ENCODE assay signal across 19 cellular contexts in genomic region chr3:141395005-141395589, GRCh38. TPM values are rescaled to one million over a fixed set of nuclear protein-coding genes. Genes with fewer than 3 reads are reported as not detected.
DNase-seq lines count a peak whose midpoint lies in the region; ATAC-seq, FAIRE-seq and TF ChIP-seq lines count a peak whose summit lies in the region.
"Had no signal": no experiment of that assay in that cellular context is flagged by ENCODE, and none has a peak within 500 bp of the region (broad histone marks: within the 10 kb centered on the region; RNA-seq: fewer than 3 reads in every experiment).

No MANE protein-coding gene starts in this region.

- H3K9ac ChIP-seq in KMS-11 = no peak overlapping the region
- H3K9ac ChIP-seq in HepG2 (ENCODE audit: insufficient read depth, low read depth, low read length) = no peak overlapping the region

- TF ChIP-seq CTCF in A549 (IDR thresholded peaks at IDR 0.05) (no peak), KMS-11 (conservative IDR thresholded peaks at IDR 0.05; ENCODE audit: low read depth, low read length) (no peak), HepG2 (CRISPR knock-in tag; IDR thresholded peaks at IDR 0.05) (no peak)

- H3K36me3 Mint-ChIP-seq in activated T-helper 17 cell treated with anti-CD3 and anti-CD28 coated beads, Interleukin-2, amount 50 U/mL, for 72 hours (ENCODE audit: low read depth) = peaks cover 16% of the 10 kb centered on the region
- H3K36me3 Mint-ChIP-seq in activated T-cell treated with anti-CD3 and anti-CD28 coated beads, Interleukin-2, amount 50 U/mL, for 72 hours (ENCODE audit: insufficient read depth in 2 of 2) = peaks cover 8 to 10% of the 10 kb centered on the region in 2 donors
- peaks cover 1 to 17% (median 3%) of the 10 kb centered on the region in 3 donors for H3K36me3 Mint-ChIP-seq in CD8-positive, alpha-beta memory T cell

- no peaks in the 10 kb centered on the region for H3K27me3 Mint-ChIP-seq in activated T-helper 17 cell treated with anti-CD3 and anti-CD28 coated beads, Interleukin-2, amount 50 U/mL, for 72 hours
- H3K27me3 Mint-ChIP-seq in activated T-cell treated with anti-CD3 and anti-CD28 coated beads, Interleukin-2, amount 50 U/mL, for 72 hours (ENCODE audit: low read depth) = no peaks in the 10 kb centered on the region
- H3K27me3 Mint-ChIP-seq in CD8-positive, alpha-beta memory T cell = peaks cover 0 to 4% of the 10 kb centered on the region in 2 donors
- H3K27me3 Mint-ChIP-seq: CD4-positive, CD25-positive, alpha-beta regulatory T cell had no signal

- H3K4me3 ChIP-seq in A549 = no peak overlapping the region
- H3K4me3 ChIP-seq in KMS-11 (IDR thresholded peaks at IDR 0.05; ENCODE audit: insufficient read depth, low read depth, low read length) = no peak overlapping the region
- no peak overlapping the region for H3K4me3 ChIP-seq in HepG2 (replicated peaks in 1 of 3; ENCODE audit: insufficient read depth in 1 of 3, low read depth in 2 of 3, low read length in 3 of 3)
- H3K4me3 ChIP-seq in CD8-positive, alpha-beta memory T cell (ENCODE audit: low read length) = no peak overlapping the region

- intact Hi-C loops in left colon (cut with DNase I, micrococcal nuclease) = no loop called here
- intact Hi-C loops in HepG2 (cut with micrococcal nuclease; ENCODE audit: unreplicated experiment) = no loop called here

- TF ChIP-seq POLR2A in A549 (IDR thresholded peaks at IDR 0.05; ENCODE audit: low read length) = no peak
- TF ChIP-seq POLR2A in HepG2 (IDR thresholded peaks at IDR 0.05; ENCODE audit: insufficient read depth in 1 of 2, low read depth in 2 of 2, low read length in 2 of 2) = no peak

- DNase-seq in A549 (ENCODE audit: low read depth in 1 of 2, low spot score in 1 of 2) (no peak), left colon (no peak), HepG2 (ENCODE audit: low spot score) (no peak)
- no peak for DNase-seq in activated T-cell treated with anti-CD3 and anti-CD28 coated beads, Interleukin-2, amount 50 U/mL, for 72 hours
- no peak for DNase-seq in CD8-positive, alpha-beta memory T cell
- DNase-seq: BE2C; C1 segment of cervical spinal cord; Caco-2; CD4-positive, CD25-positive, alpha-beta regulatory T cell; DMS153; DMS79; GDM1; H9 had no signal

- in situ Hi-C loops in HepG2 (cut with HindIII; ENCODE audit: extremely low pct_ligation_motif_present, low pct_unique_long_range_greater_than_20kb) = no loop called here

- H3K36me3 ChIP-seq in KMS-11 (ENCODE audit: insufficient read depth) (peaks cover 65% of the 10 kb centered on the region), HepG2 (replicated peaks in 1 of 2; ENCODE audit: control insufficient read depth in 1 of 2, insufficient read depth in 2 of 2, low read length in 2 of 2) (peaks cover 3 to 17% of the 10 kb centered on the region in 2 experiments)
- no peaks in the 10 kb centered on the region for H3K36me3 ChIP-seq in CD8-positive, alpha-beta memory T cell (ENCODE audit: insufficient read depth, low read length)
- H3K36me3 ChIP-seq: BE2C had no signal

- no peaks in the 10 kb centered on the region for H3K27me3 ChIP-seq in KMS-11 (ENCODE audit: insufficient read depth, low read depth)
- H3K27me3 ChIP-seq in HepG2 (ENCODE audit: control insufficient read depth in 1 of 2, insufficient read depth in 2 of 2, low read length in 2 of 2) = no peaks in the 10 kb centered on the region
- H3K27me3 ChIP-seq in CD8-positive, alpha-beta memory T cell (ENCODE audit: insufficient read depth, low read length, poor library complexity, severe bottlenecking) = no peaks in the 10 kb centered on the region
- H3K27me3 ChIP-seq: BE2C had no signal

- peak overlapping the region; percentile 48 for H3K4me3 Mint-ChIP-seq in activated T-helper 17 cell treated with anti-CD3 and anti-CD28 coated beads, Interleukin-2, amount 50 U/mL, for 72 hours
- H3K4me3 Mint-ChIP-seq in activated T-cell treated with anti-CD3 and anti-CD28 coated beads, Interleukin-2, amount 50 U/mL, for 72 hours = no peak overlapping the region
- no peak overlapping the region for H3K4me3 Mint-ChIP-seq in CD8-positive, alpha-beta memory T cell
- H3K4me3 Mint-ChIP-seq: CD4-positive, CD25-positive, alpha-beta regulatory T cell; H9 had no signal

- CTCF ChIA-PET in A549 (lab: Yijun Ruan, JAX) (no interaction called here), HepG2 (lab: Yijun Ruan, JAX; ENCODE audit: low intra/inter-chr PET ratio, low total read pairs) (no interaction called here)
- CTCF ChIA-PET in CD8-positive, alpha-beta memory T cell (lab: Charles Lee) = no interaction called here

- H3K4me1 Mint-ChIP-seq in activated T-helper 17 cell treated with anti-CD3 and anti-CD28 coated beads, Interleukin-2, amount 50 U/mL, for 72 hours = peaks cover 21% of the 10 kb centered on the region
- peaks cover 32% of the 10 kb centered on the region for H3K4me1 Mint-ChIP-seq in activated T-cell treated with anti-CD3 and anti-CD28 coated beads, Interleukin-2, amount 50 U/mL, for 72 hours (ENCODE audit: low read depth)
- H3K4me1 Mint-ChIP-seq in CD8-positive, alpha-beta memory T cell = peaks cover 14 to 19% (median 17%) of the 10 kb centered on the region in 3 donors

- ATAC-seq in A549 = no peak
- no peak for ATAC-seq in activated T-helper 17 cell treated with anti-CD3 and anti-CD28 coated beads, Interleukin-2, amount 50 U/mL, for 72 hours (replicated peaks)
- peak; percentile 68 for ATAC-seq in left colon
- no peak for ATAC-seq in activated CD4-positive, CD25-positive, alpha-beta regulatory T cell treated with anti-CD3 and anti-CD28 coated beads, Interleukin-2, amount 50 U/mL, for 24 hours
- ATAC-seq in HepG2 = no peak
- ATAC-seq in activated T-cell treated with anti-CD3 and anti-CD28 coated beads, Interleukin-2, amount 50 U/mL, for 72 hours (replicated peaks in 1 of 2) = no peak

- TF ChIP-seq RAD21 in A549 (conservative IDR thresholded peaks at IDR 0.05 in 1 of 2, IDR thresholded peaks at IDR 0.05 in 1 of 2) (no peak), HepG2 (CRISPR knock-in tag; IDR thresholded peaks at IDR 0.05) (no peak)

- H3K27ac ChIP-seq in A549 (peak overlapping the region in 1 of 2 experiments; percentile 52; a peak in 2 of 6 replicates), KMS-11 (peak overlapping the region; percentile 23; the same call in 1 of the 2 replicates), HepG2 (ENCODE audit: extremely low read length, insufficient read depth, low read length) (no peak overlapping the region)
- no peak overlapping the region for H3K27ac ChIP-seq in CD8-positive, alpha-beta memory T cell (ENCODE audit: low read depth, low read length)
- H3K27ac ChIP-seq: 22Rv1 had no signal

- peaks cover 9% of the 10 kb centered on the region for H3K9me3 Mint-ChIP-seq in activated T-helper 17 cell treated with anti-CD3 and anti-CD28 coated beads, Interleukin-2, amount 50 U/mL, for 72 hours
- H3K9me3 Mint-ChIP-seq in activated T-cell treated with anti-CD3 and anti-CD28 coated beads, Interleukin-2, amount 50 U/mL, for 72 hours = peaks cover 0 to 8% of the 10 kb centered on the region in 2 donors
- H3K9me3 Mint-ChIP-seq in CD8-positive, alpha-beta memory T cell = peaks cover 0 to 13% (median 5%) of the 10 kb centered on the region in 5 donors

- no peak for TF ChIP-seq EP300 in A549 (IDR thresholded peaks at IDR 0.05)
- no peak for TF ChIP-seq EP300 in HepG2 (IDR thresholded peaks at IDR 0.05; ENCODE audit: low read depth in 2 of 2, low read length in 2 of 2)
- TF ChIP-seq EP300 in HepG2 (CRISPR knock-in tag; IDR thresholded peaks at IDR 0.05; ENCODE audit: borderline replicate concordance) = no peak

- H4K20me1 ChIP-seq in KMS-11 (ENCODE audit: insufficient read depth) (0 out of 2 replicates have a peak, but pooled peaks cover 3% of the 10 kb centered on the region), HepG2 (ENCODE audit: insufficient read depth, low read length) (no peaks in the 10 kb centered on the region)

- H3K9me3 ChIP-seq in A549 (peaks cover 16% of the 10 kb centered on the region), HepG2 (ENCODE audit: low read length) (no peaks in the 10 kb centered on the region)
- no peaks in the 10 kb centered on the region for H3K9me3 ChIP-seq in CD8-positive, alpha-beta memory T cell (ENCODE audit: low read length)
- H3K9me3 ChIP-seq: BE2C, Caco-2 had no signal

- no peak overlapping the region for H2AFZ ChIP-seq in KMS-11 (ENCODE audit: low read depth)
- H2AFZ ChIP-seq in HepG2 (ENCODE audit: low read length) = no peak overlapping the region

- H3K4me2 ChIP-seq in A549 = no peak overlapping the region
- H3K4me2 ChIP-seq in KMS-11 = peak overlapping the region; percentile 38; the same call in 1 of the 2 replicates
- H3K4me2 ChIP-seq in HepG2 (ENCODE audit: low read depth, low read length) = no peak overlapping the region

- FAIRE-seq in A549 (lab: Jason Lieb, UNC) (no peak), HepG2 (lab: Jason Lieb, UNC) (no peak)
- FAIRE-seq: H1, HTR-8/SVneo had no signal

- H3K27ac Mint-ChIP-seq in activated T-helper 17 cell treated with anti-CD3 and anti-CD28 coated beads, Interleukin-2, amount 50 U/mL, for 72 hours = no peak overlapping the region
- no peak overlapping the region for H3K27ac Mint-ChIP-seq in activated T-cell treated with anti-CD3 and anti-CD28 coated beads, Interleukin-2, amount 50 U/mL, for 72 hours
- H3K27ac Mint-ChIP-seq in CD8-positive, alpha-beta memory T cell = peak overlapping the region in 1 of 8 donors; percentile 44
- H3K27ac Mint-ChIP-seq: CD4-positive, CD25-positive, alpha-beta regulatory T cell; H9 had no signal

- H3K79me2 ChIP-seq in KMS-11 (ENCODE audit: insufficient read depth, low read depth) (peaks cover 100% of the 10 kb centered on the region), HepG2 (ENCODE audit: insufficient read depth, low read length) (no peaks in the 10 kb centered on the region)

- 88% methylated on average over 5 of the region's 5 CpGs for WGBS in A549 (ENCODE audit: missing lambda C conversion rate)
- whole genome bisulfite sequencing in HepG2 (ENCODE audit: low lambda C conversion rate) = 95% methylated on average over 5 of the region's 5 CpGs

- peaks cover 42% of the 10 kb centered on the region for H3K4me1 ChIP-seq in A549
- peaks cover 100% of the 10 kb centered on the region for H3K4me1 ChIP-seq in KMS-11 (ENCODE audit: low read depth, poor library complexity, severe bottlenecking)
- peaks cover 42% of the 10 kb centered on the region for H3K4me1 ChIP-seq in HepG2 (ENCODE audit: insufficient read depth, low read length)
- peaks cover 9% of the 10 kb centered on the region for H3K4me1 ChIP-seq in CD8-positive, alpha-beta memory T cell (ENCODE audit: insufficient read depth, low read length)

- POLR2A ChIA-PET in A549 (lab: Yijun Ruan, JAX) (no interaction called here), HepG2 (lab: Yijun Ruan, JAX) (no interaction called here)
- POLR2A ChIA-PET in CD8-positive, alpha-beta memory T cell (lab: Charles Lee) = no interaction called here

- BruUV-seq in HepG2 (replicated peaks; lab: Mats Ljungman, UMichigan) = no TSS peak

RNA-seq across cellular contexts. Expression of gene ZBTB38, which starts 26.8 kb away (rescaled TPM):
- 110 and 141 TPM in 2 replicates for polyA plus RNA-seq in A549 (2011; rRNA removed)
- 17.2 and 20.9 TPM in 2 replicates for polyA plus RNA-seq in A549 (2012; cell fraction: cytosol; rRNA removed)
- polyA plus RNA-seq in A549 (2012; cell fraction: nucleus; rRNA removed) = 16.5 and 23.0 TPM in 2 replicates
- polyA plus RNA-seq in A549 (2017; fragmentation: RNase III; extraction: RNeasy Plus Mini Kit Qiagen cat#74134 plus additional on column Dnase treatment) = 70.5 to 80.7 TPM (median 72.0 TPM) in 3 replicates
- polyA minus RNA-seq in A549 (2011; rRNA and poly(A)+ RNA removed) = 205 and 220 TPM in 2 replicates
- 10 to 100 TPM; 33.3 to 45.6 TPM for total RNA-seq in activated T-helper 17 cell treated with anti-CD3 and anti-CD28 coated beads, Interleukin-2, amount 50 U/mL, for 72 hours
- total RNA-seq in left colon = 100 to 1,000 TPM; 120 to 143 TPM
- 51.7 and 77.9 TPM in 2 replicates for total RNA-seq in HepG2 (2016; rRNA removed; fragmentation: Illumina TruSeq; extraction: Trizol)
- total RNA-seq in HepG2 (2016; cell fraction: cytosol; rRNA removed; fragmentation: Illumina TruSeq; extraction: Trizol; ENCODE audit: low read depth) = 8.0 and 8.8 TPM in 2 replicates
- 47.2 and 73.5 TPM in 2 replicates for total RNA-seq in HepG2 (2016; cell fraction: insoluble cytoplasmic fraction; rRNA removed; fragmentation: Illumina TruSeq; extraction: Trizol)
- 24.0 and 25.0 TPM in 2 replicates for total RNA-seq in HepG2 (2016; cell fraction: membrane; rRNA removed; fragmentation: Illumina TruSeq; extraction: Trizol)
- 50.9 and 56.2 TPM in 2 replicates for total RNA-seq in HepG2 (2016; cell fraction: nucleus; rRNA removed; fragmentation: Illumina TruSeq; extraction: Trizol)
- 20.4 and 26.8 TPM in 2 replicates for polyA plus RNA-seq in HepG2 (2011; rRNA removed)
- polyA plus RNA-seq in HepG2 (2011; cell fraction: cytosol; rRNA removed) = 14.8 and 18.8 TPM in 2 replicates
- polyA plus RNA-seq in HepG2 (2011; cell fraction: nucleus; rRNA removed) = 26.0 and 30.5 TPM in 2 replicates
- 30.3 and 41.4 TPM in 2 replicates for polyA plus RNA-seq in HepG2 (2012)
- 0.80 and 1.00 TPM in 2 replicates for polyA plus RNA-seq in HepG2 (2016; cell fraction: cytosol; fragmentation: Illumina TruSeq; extraction: Trizol; ENCODE audit: low read depth)
- 32.5 and 33.4 TPM in 2 replicates for polyA plus RNA-seq in HepG2 (2016; cell fraction: insoluble cytoplasmic fraction; fragmentation: Illumina TruSeq; extraction: Trizol; ENCODE audit: low read depth)
- polyA plus RNA-seq in HepG2 (2016; cell fraction: membrane; fragmentation: Illumina TruSeq; extraction: Trizol; ENCODE audit: low read depth) = 2.7 and 3.4 TPM in 2 replicates
- polyA plus RNA-seq in HepG2 (2016; cell fraction: nucleus; fragmentation: Illumina TruSeq; extraction: Trizol; ENCODE audit: insufficient read depth, low read depth) = 35.8 and 35.9 TPM in 2 replicates
- 48.8 and 66.3 TPM in 2 replicates for polyA minus RNA-seq in HepG2 (2011; rRNA and poly(A)+ RNA removed; ENCODE audit: low replicate concordance)
- 52.1 and 52.3 TPM in 2 replicates for polyA minus RNA-seq in HepG2 (2011; cell fraction: cytosol; rRNA and poly(A)+ RNA removed)
- polyA minus RNA-seq in HepG2 (2011; cell fraction: nucleus; rRNA and poly(A)+ RNA removed) = 130 and 149 TPM in 2 replicates
- total RNA-seq in activated T-cell treated with anti-CD3 and anti-CD28 coated beads, Interleukin-2, amount 50 U/mL, for 72 hours = 10 to 100 TPM; 50.7 to 82.9 TPM
- 10 to 100 TPM; 78.6 to 87.1 TPM for total RNA-seq in CD8-positive, alpha-beta memory T cell
- 115 TPM for polyA plus RNA-seq in CD8-positive, alpha-beta memory T cell

Comparison
In these comparisons a context has a peak if more than half of its experiments do, and no peak if none do; other contexts are left out.
1. Of the 38 proteins assayed by ChIP-seq in both HepG2 and A549: peak only in HepG2: none; only in A549: HMGXB4, HOXA7 and ZSCAN20; in both: none; in neither: 35.